ENCODE assay signal across 9 cellular contexts in genomic region chr4:55554453-55555030, GRCh38. TPM values are rescaled to one million over a fixed set of nuclear protein-coding genes. Genes with fewer than 3 reads are reported as not detected.
DNase-seq lines count a peak whose midpoint lies in the region; ATAC-seq, FAIRE-seq and TF ChIP-seq lines count a peak whose summit lies in the region.
"Had no signal": no experiment of that assay in that cellular context is flagged by ENCODE, and none has a peak within 500 bp of the region (broad histone marks: within the 10 kb centered on the region; RNA-seq: fewer than 3 reads in every experiment).

No MANE protein-coding gene starts in this region.

- TF ChIP-seq POLR2A in endothelial cell of umbilical vein (IDR thresholded peaks at IDR 0.05; ENCODE audit: low read depth, low read length) = no peak

- DNase-seq in GM10248 (ENCODE audit: extremely low spot score) (peak; percentile 26), NCI-H2081 treated with DMSO at 0.1 percent for 48 hours (lab: John Stamatoyannopoulos, UW) (peak; percentile 9), endothelial cell of umbilical vein (ENCODE audit: low read depth, low spot score) (peak; percentile 55), retinal pigment epithelial cell (ENCODE audit: low read depth) (no peak), iPS-NIHi11 (ENCODE audit: low spot score) (no peak)
- DNase-seq in stimulated activated naive B cell treated with anti-CD40 and anti-IgM and Interleukin-4, amounts not matched to agents 10 μg/mL and 1 μg/mL and 100 μg/mL, for 72 hours = no peak
- no peak for DNase-seq in activated CD4-positive, alpha-beta T cell treated with anti-CD3 and anti-CD28 coated beads for 48 hours

- peaks cover 2 to 4% of the 10 kb centered on the region in 2 donors for H3K36me3 Mint-ChIP-seq in stimulated activated naive B cell treated with anti-CD40 and anti-IgM and Interleukin-4, amounts not matched to agents 10 μg/mL and 1 μg/mL and 100 μg/mL, for 72 hours
- H3K36me3 Mint-ChIP-seq: brain had no signal

- no peaks in the 10 kb centered on the region for H3K9me1 ChIP-seq in endothelial cell of umbilical vein (replicated peaks; ENCODE audit: control insufficient read depth, extremely low read depth, insufficient read depth, low read length)

- no peaks in the 10 kb centered on the region for H3K4me1 ChIP-seq in endothelial cell of umbilical vein (ENCODE audit: control insufficient read depth, extremely low read depth, insufficient read depth, low read length)

- H3K27me3 ChIP-seq in endothelial cell of umbilical vein (ENCODE audit: control insufficient read depth in 2 of 2, insufficient read depth in 2 of 2, low read length in 2 of 2) = peaks cover under 1 to 2% of the 10 kb centered on the region in 2 experiments

- no peaks in the 10 kb centered on the region for H3K79me2 ChIP-seq in endothelial cell of umbilical vein (ENCODE audit: control insufficient read depth, insufficient read depth, low read length)

- no peak for ATAC-seq in HG03095 (IDR thresholded peaks at IDR 0.05; ENCODE audit: unreplicated experiment)
- no peak for ATAC-seq in stimulated activated naive B cell treated with anti-CD40 and anti-IgM and Interleukin-4, amounts not matched to agents 10 μg/mL and 1 μg/mL and 100 μg/mL, for 72 hours (replicated peaks)

- H3K4me2 ChIP-seq in endothelial cell of umbilical vein (ENCODE audit: insufficient read depth, low read length) = no peak overlapping the region

- TF ChIP-seq CTCF in GM10248 (IDR thresholded peaks at IDR 0.05; ENCODE audit: control extremely low read depth, extremely low read depth, low read depth, missing control alignments) (peak; percentile 28), endothelial cell of umbilical vein (IDR thresholded peaks at IDR 0.05; ENCODE audit: extremely low read depth in 1 of 2, insufficient read depth in 1 of 2, low read depth in 1 of 2, low read length in 2 of 2) (peak; percentile 14 to 23), retinal pigment epithelial cell (conservative IDR thresholded peaks at IDR 0.05; ENCODE audit: low read depth, low read length) (peak; percentile 50)

- no peak for FAIRE-seq in endothelial cell of umbilical vein (lab: Jason Lieb, UNC)

- H3K27ac Mint-ChIP-seq in stimulated activated naive B cell treated with anti-CD40 and anti-IgM and Interleukin-4, amounts not matched to agents 10 μg/mL and 1 μg/mL and 100 μg/mL, for 72 hours = no peak overlapping the region

- no peaks in the 10 kb centered on the region for H3K36me3 ChIP-seq in endothelial cell of umbilical vein (ENCODE audit: control insufficient read depth in 2 of 2, extremely low read depth in 1 of 2, insufficient read depth in 2 of 2, low read length in 2 of 2)

- POLR2A ChIA-PET in GM10248 (lab: Yijun Ruan, JAX) (no interaction called here), endothelial cell of umbilical vein (lab: Charles Lee) (no interaction called here)

- no peak overlapping the region for H3K27ac ChIP-seq in endothelial cell of umbilical vein (ENCODE audit: insufficient read depth, low read depth, low read length)

- peaks cover 2 to 6% of the 10 kb centered on the region in 2 donors for H3K4me1 Mint-ChIP-seq in stimulated activated naive B cell treated with anti-CD40 and anti-IgM and Interleukin-4, amounts not matched to agents 10 μg/mL and 1 μg/mL and 100 μg/mL, for 72 hours

- H3K27me3 Mint-ChIP-seq in stimulated activated naive B cell treated with anti-CD40 and anti-IgM and Interleukin-4, amounts not matched to agents 10 μg/mL and 1 μg/mL and 100 μg/mL, for 72 hours = peaks cover 20 to 26% of the 10 kb centered on the region in 2 donors
- H3K27me3 Mint-ChIP-seq: brain had no signal

- BruUV-seq in endothelial cell of umbilical vein (replicated peaks; lab: Mats Ljungman, UMichigan) = no TSS peak

- H3K4me3 Mint-ChIP-seq in stimulated activated naive B cell treated with anti-CD40 and anti-IgM and Interleukin-4, amounts not matched to agents 10 μg/mL and 1 μg/mL and 100 μg/mL, for 72 hours = no peak overlapping the region

- H3K4me3 ChIP-seq in endothelial cell of umbilical vein (replicated peaks in 1 of 3; ENCODE audit: insufficient read depth in 1 of 3, low read depth in 1 of 3, low read length in 3 of 3) (no peak overlapping the region), retinal pigment epithelial cell (ENCODE audit: low read length) (no peak overlapping the region)

- H3K9me3 Mint-ChIP-seq in stimulated activated naive B cell treated with anti-CD40 and anti-IgM and Interleukin-4, amounts not matched to agents 10 μg/mL and 1 μg/mL and 100 μg/mL, for 72 hours = peaks cover 3 to 9% of the 10 kb centered on the region in 2 donors

- H4K20me1 ChIP-seq in endothelial cell of umbilical vein (replicated peaks; ENCODE audit: control insufficient read depth, extremely low read depth, insufficient read depth, low read length) = no peaks in the 10 kb centered on the region

- intact Hi-C loops in endothelial cell of umbilical vein (cut with micrococcal nuclease) = loop anchor here (1.0 to 2.0 kb wide), 4 partner anchors 112 to 584 kb away; partner anchors contain the start of gene SRD5A3

- no peak overlapping the region for H2AFZ ChIP-seq in endothelial cell of umbilical vein (ENCODE audit: low read depth, low read length)

- H3K9ac ChIP-seq in endothelial cell of umbilical vein (replicated peaks; ENCODE audit: extremely low read depth, insufficient read depth, low read length) = no peak overlapping the region

- no peaks in the 10 kb centered on the region for H3K9me3 ChIP-seq in endothelial cell of umbilical vein (replicated peaks; ENCODE audit: control insufficient read depth, insufficient read depth, low read length)

- CTCF ChIA-PET in GM10248 (lab: Yijun Ruan, JAX) = interaction anchor here (0.6 to 1.5 kb wide), 8 partner anchors 9 to 370 kb away, joined by 3 to 6 read pairs (median 4); no protein-coding TSS in a partner anchor
- CTCF ChIA-PET in endothelial cell of umbilical vein (lab: Charles Lee) = interaction anchor here (0.6 to 1.5 kb wide), 43 partner anchors 8 to 583 kb away, joined by 3 to 44 read pairs (median 5); partner anchors contain the start of genes SRD5A3 and TMEM165

- dilution Hi-C loops in endothelial cell of umbilical vein (cut with MboI; ENCODE audit: extremely low pct_ligation_motif_present, low sequenced_read_pairs) = no loop called here

TF ChIP-seq in endothelial cell of umbilical vein, 7 proteins besides CTCF, POLR2A, EP300 and RAD21:
- TF ChIP-seq EZH2 (IDR thresholded peaks at IDR 0.05; ENCODE audit: borderline replicate concordance, low read depth, low read length, severe bottlenecking) = no peak
- TF ChIP-seq FOS (IDR thresholded peaks at IDR 0.05; ENCODE audit: borderline replicate concordance, insufficient read depth, low read length) = no peak
- no peak for TF ChIP-seq POLR2AphosphoS5 (IDR thresholded peaks at IDR 0.05; ENCODE audit: insufficient read depth, low read depth, low read length)
- TF ChIP-seq MYC (IDR thresholded peaks at IDR 0.05; ENCODE audit: low read depth, low read length) = no peak
- no peak for TF ChIP-seq GATA2 (IDR thresholded peaks at IDR 0.05; ENCODE audit: insufficient read depth, insufficient read length, low read depth, low read length)
- no peak for TF ChIP-seq JUN (IDR thresholded peaks at IDR 0.05; ENCODE audit: borderline replicate concordance, insufficient read depth, insufficient read length, low read depth)
- no peak for TF ChIP-seq MAX (IDR thresholded peaks at IDR 0.05; ENCODE audit: insufficient read depth, insufficient read length)

RNA-seq across cellular contexts. Expression of gene CLOCK, which starts 7.8 kb away (rescaled TPM):
- total RNA-seq in endothelial cell of umbilical vein = 22.2 and 23.8 TPM in 2 replicates
- polyA plus RNA-seq in endothelial cell of umbilical vein = 7.4 and 7.5 TPM in 2 replicates
- polyA plus RNA-seq in endothelial cell of umbilical vein (2011; cell fraction: cytosol; rRNA removed) = 5.6 and 5.8 TPM in 2 replicates
- polyA plus RNA-seq in endothelial cell of umbilical vein (2011; cell fraction: nucleus; rRNA removed) = 17.3 and 19.7 TPM in 2 replicates
- 9.6 and 12.0 TPM in 2 replicates for polyA plus RNA-seq in endothelial cell of umbilical vein (2012)
- 36.9 and 42.6 TPM in 2 replicates for polyA minus RNA-seq in endothelial cell of umbilical vein
- polyA minus RNA-seq in endothelial cell of umbilical vein (2011; cell fraction: cytosol; rRNA and poly(A)+ RNA removed) = 10.7 TPM
- 43.0 and 57.9 TPM in 2 replicates for polyA minus RNA-seq in endothelial cell of umbilical vein (2011; cell fraction: nucleus; rRNA and poly(A)+ RNA removed)

RNA-seq across cellular contexts. Expression of gene PDCL2, which starts 37.5 kb away (rescaled TPM):
- total RNA-seq in endothelial cell of umbilical vein = not detected in 2 replicates
- polyA plus RNA-seq in endothelial cell of umbilical vein = not detected in 2 replicates
- polyA plus RNA-seq in endothelial cell of umbilical vein (2011; cell fraction: cytosol; rRNA removed) = not detected in 2 replicates
- polyA plus RNA-seq in endothelial cell of umbilical vein (2011; cell fraction: nucleus; rRNA removed) = not detected in 2 replicates
- not detected in 2 replicates for polyA plus RNA-seq in endothelial cell of umbilical vein (2012)
- not detected in 2 replicates for polyA minus RNA-seq in endothelial cell of umbilical vein
- polyA minus RNA-seq in endothelial cell of umbilical vein (2011; cell fraction: cytosol; rRNA and poly(A)+ RNA removed) = not detected
- not detected in 2 replicates for polyA minus RNA-seq in endothelial cell of umbilical vein (2011; cell fraction: nucleus; rRNA and poly(A)+ RNA removed)

Comparison
In these comparisons a context has a peak if more than half of its experiments do, and no peak if none do; other contexts are left out.
1. DNase-seq: peak in GM10248 (single experiment), NCI-H2081 treated with DMSO at 0.1 percent for 48 hours (single experiment) and endothelial cell of umbilical vein (single experiment); none in retinal pigment epithelial cell (single experiment), iPS-NIHi11 (single experiment), stimulated activated naive B cell treated with anti-CD40 and anti-IgM and Interleukin-4, amounts not matched to agents 10 μg/mL and 1 μg/mL and 100 μg/mL, for 72 hours (single experiment) and activated CD4-positive, alpha-beta T cell treated with anti-CD3 and anti-CD28 coated beads for 48 hours (single experiment).
2. Peak in every context shown above with its lines, with median percentiles within 50 percentile points of each other: CTCF ChIP-seq.